1 cellular context compared by ENCODE assay signal in genomic region chr3:180274536-180274935, GRCh38.
TF ChIP-seq lines count a peak whose summit lies in the region.

No MANE protein-coding gene starts in this region.

TF ChIP-seq in GM23338, 12 proteins besides CTCF, POLR2A, EP300 and RAD21:
- TF ChIP-seq JUNB (IDR thresholded peaks at IDR 0.05; ENCODE audit: unreplicated experiment) (no peak), ZNF114 (CRISPR knock-in tag; IDR thresholded peaks at IDR 0.05) (no peak), ZNF331 (CRISPR knock-in tag; IDR thresholded peaks at IDR 0.05; ENCODE audit: low read depth) (no peak), REST (IDR thresholded peaks at IDR 0.05; ENCODE audit: unreplicated experiment) (no peak), EZH2phosphoT487 (IDR thresholded peaks at IDR 0.05; ENCODE audit: unreplicated experiment) (no peak), EZH2 (IDR thresholded peaks at IDR 0.05; ENCODE audit: low read depth, unreplicated experiment) (no peak), CREB1 (CRISPR knock-in tag; IDR thresholded peaks at IDR 0.05; ENCODE audit: low read depth) (no peak)
